ENCODE assay signal across 1 cellular context in the genomic region with DNA sequence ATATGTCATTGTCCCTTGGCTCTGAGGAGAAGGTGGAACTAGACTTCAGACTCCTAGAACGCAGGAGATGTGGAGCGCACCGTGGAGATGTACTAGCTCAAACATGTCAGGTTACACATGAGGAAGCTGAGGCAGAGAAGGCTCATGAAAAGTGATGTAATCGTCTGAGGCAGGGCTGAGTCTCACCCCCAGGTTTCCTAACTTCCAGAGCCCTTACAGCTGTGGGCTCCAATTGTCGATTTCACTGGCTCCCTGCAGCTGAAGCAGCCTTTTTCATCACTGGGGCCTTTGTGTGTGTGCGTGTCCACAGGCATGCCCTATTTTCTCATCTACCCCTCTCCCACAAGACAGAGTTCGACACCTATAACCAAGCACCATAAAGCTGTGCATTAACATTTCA.
TF ChIP-seq lines count a peak whose summit lies in the region.

No MANE protein-coding gene starts in this region.

TF ChIP-seq in H1, 55 proteins besides CTCF, POLR2A, EP300 and RAD21:
- TF ChIP-seq RNF2 (IDR thresholded peaks at IDR 0.05; ENCODE audit: borderline replicate concordance, low read depth, low read length, missing control alignments, poor library complexity, severe bottlenecking) (no peak), SIRT6 (IDR thresholded peaks at IDR 0.05; ENCODE audit: low read length) (no peak), TAF1 (IDR thresholded peaks at IDR 0.05; ENCODE audit: low read depth, low read length) (no peak), CEBPB (IDR thresholded peaks at IDR 0.05; ENCODE audit: low read depth, low read length) (no peak), POU5F1 (IDR thresholded peaks at IDR 0.05; ENCODE audit: low read depth, low read length) (no peak), SIX5 (IDR thresholded peaks at IDR 0.05; ENCODE audit: low read depth, low read length) (no peak), JUND (IDR thresholded peaks at IDR 0.05; ENCODE audit: low read length) (no peak), TAF7 (optimal IDR thresholded peaks at IDR 0.05; ENCODE audit: borderline replicate concordance, low read depth, low read length) (no peak), CBX8 (IDR thresholded peaks at IDR 0.05; ENCODE audit: borderline replicate concordance, low read depth, low read length) (no peak)
